Comparison of ENCODE assay signal across 1 cellular context in the genomic region with DNA sequence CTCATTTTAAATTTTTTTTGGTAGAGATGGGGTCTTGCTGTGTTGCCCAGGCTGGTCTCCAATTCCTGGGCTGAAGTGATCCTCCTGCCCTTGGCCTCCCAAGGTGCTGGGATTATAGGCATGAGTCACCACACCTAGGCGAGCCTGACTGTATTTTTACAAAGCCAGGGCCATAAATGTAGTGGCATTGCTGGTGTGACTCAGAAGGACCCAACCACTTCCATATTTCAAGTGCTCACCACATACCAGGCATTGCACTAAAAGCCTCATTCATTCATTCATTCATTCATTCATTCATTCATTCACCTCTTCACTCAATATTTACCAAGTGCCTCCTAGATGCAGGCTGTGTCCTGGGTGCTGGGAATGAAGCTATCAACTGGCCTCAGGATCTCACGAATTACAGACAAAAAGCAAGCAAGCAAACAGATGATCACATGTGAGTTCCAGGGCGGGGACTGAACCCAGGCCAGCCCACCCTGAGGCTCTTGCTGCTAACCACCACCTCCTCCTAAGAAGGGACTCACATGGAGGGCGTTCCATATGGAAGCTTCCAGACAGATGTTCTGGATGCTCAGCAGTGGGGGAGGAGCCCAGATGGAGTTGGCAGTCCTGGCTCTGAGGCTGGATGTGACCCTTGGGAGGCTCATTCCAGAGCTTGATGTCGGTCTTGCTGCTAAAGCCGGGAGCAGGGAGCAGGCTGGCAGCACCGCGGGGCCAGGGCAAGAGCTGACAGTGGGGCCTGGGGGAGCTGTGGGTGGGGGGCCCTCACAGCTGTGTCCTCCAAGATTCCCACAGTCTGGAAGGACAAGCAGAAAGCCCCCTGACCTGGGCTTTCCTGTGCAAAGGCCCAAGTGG.
TF ChIP-seq lines count a peak whose summit lies in the region.

No MANE protein-coding gene starts in this region.

TF ChIP-seq in IMR-90, 13 proteins besides CTCF, POLR2A, EP300 and RAD21 (continued from another document):
- TF ChIP-seq, protein P1, sequence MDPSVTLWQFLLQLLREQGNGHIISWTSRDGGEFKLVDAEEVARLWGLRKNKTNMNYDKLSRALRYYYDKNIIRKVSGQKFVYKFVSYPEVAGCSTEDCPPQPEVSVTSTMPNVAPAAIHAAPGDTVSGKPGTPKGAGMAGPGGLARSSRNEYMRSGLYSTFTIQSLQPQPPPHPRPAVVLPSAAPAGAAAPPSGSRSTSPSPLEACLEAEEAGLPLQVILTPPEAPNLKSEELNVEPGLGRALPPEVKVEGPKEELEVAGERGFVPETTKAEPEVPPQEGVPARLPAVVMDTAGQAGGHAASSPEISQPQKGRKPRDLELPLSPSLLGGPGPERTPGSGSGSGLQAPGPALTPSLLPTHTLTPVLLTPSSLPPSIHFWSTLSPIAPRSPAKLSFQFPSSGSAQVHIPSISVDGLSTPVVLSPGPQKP (IDR thresholded peaks at IDR 0.05; ENCODE audit: borderline replicate concordance, low read depth, low read length): no peak
- no peak for TF ChIP-seq BHLHE40 (IDR thresholded peaks at IDR 0.05; ENCODE audit: low read depth, low read length)
- no peak for TF ChIP-seq MXI1 (IDR thresholded peaks at IDR 0.05; ENCODE audit: borderline replicate concordance, low read depth, low read length)
- no peak for TF ChIP-seq CHD1 (IDR thresholded peaks at IDR 0.05; ENCODE audit: low read depth, low read length)
- TF ChIP-seq MAFK (IDR thresholded peaks at IDR 0.05; ENCODE audit: low read depth, low read length): no peak
- TF ChIP-seq FOS (IDR thresholded peaks at IDR 0.05; ENCODE audit: low read depth, low read length): no peak
- TF ChIP-seq SMC3 (IDR thresholded peaks at IDR 0.05; ENCODE audit: low read depth, low read length): no peak
- TF ChIP-seq RFX5 (IDR thresholded peaks at IDR 0.05; ENCODE audit: low read depth, low read length): no peak
- TF ChIP-seq, protein P2, sequence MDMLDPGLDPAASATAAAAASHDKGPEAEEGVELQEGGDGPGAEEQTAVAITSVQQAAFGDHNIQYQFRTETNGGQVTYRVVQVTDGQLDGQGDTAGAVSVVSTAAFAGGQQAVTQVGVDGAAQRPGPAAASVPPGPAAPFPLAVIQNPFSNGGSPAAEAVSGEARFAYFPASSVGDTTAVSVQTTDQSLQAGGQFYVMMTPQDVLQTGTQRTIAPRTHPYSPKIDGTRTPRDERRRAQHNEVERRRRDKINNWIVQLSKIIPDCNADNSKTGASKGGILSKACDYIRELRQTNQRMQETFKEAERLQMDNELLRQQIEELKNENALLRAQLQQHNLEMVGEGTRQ (IDR thresholded peaks at IDR 0.05; ENCODE audit: low read depth, low read length): no peak
- no peak for TF ChIP-seq NFE2L2 (IDR thresholded peaks at IDR 0.05; ENCODE audit: low read depth, low read length)
- no peak for TF ChIP-seq CEBPB (IDR thresholded peaks at IDR 0.05; ENCODE audit: low read depth, low read length)
